ENCODE assay signal across 8 cellular contexts in the genomic region with DNA sequence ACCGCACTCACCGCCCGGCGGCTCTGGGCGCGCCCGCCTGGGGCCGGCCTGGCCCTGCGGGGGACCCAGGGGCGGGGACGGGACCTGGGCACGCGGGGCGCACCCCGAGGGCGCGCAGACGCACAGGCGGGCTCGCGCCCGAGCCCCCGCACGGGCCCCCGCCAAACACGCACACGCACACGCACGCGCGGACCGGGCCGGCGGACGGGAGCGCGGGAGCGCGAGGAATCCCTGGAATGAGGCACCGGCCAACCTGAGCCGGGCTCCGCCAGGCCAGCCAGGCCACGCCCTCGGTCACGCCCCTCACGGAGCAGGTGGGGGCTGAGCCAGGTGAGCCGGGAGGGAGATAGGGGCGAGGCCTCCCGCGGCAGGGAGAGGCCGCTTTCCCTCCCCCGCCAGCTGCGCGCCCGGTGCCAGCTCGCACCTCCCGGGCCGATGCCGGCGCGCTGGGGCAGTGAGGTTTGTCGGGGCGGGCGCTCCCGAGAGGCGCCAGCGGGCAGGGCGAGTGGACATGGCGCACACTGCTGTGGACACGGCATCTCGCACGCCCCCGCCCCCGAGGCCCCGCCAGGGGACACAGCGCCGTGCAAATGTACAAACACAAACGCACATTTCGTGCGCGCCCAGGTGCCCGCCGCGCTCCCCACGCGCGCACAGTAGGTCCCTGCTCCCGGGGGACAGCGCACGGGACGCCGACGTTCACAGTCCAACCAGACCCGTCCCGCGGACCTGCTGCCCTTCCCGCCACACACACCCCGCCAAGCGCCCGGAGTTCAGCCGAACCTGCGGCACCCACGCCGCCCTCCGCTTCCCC.
DNase-seq lines count a peak whose midpoint lies in the region; ATAC-seq and TF ChIP-seq lines count a peak whose summit lies in the region.

No MANE protein-coding gene starts in this region.

- H3K23ac ChIP-seq in trophoblast cell (ENCODE audit: low read length), result no peak overlapping the region

- H2BK12ac ChIP-seq in trophoblast cell (ENCODE audit: low read length), result no peak overlapping the region

- H3K79me1 ChIP-seq in trophoblast cell (ENCODE audit: low read length), result peaks cover 13% of the 10 kb centered on the region

- 0 out of 2 replicates have a peak, but pooled peaks cover 3% of the 10 kb centered on the region for H4K20me1 ChIP-seq in SK-N-SH (ENCODE audit: insufficient read depth)

- peak overlapping the region; percentile 94 for H3K14ac ChIP-seq in trophoblast cell (ENCODE audit: low read length)

- peak overlapping the region; percentile 97 for H4K91ac ChIP-seq in trophoblast cell (ENCODE audit: low read depth, low read length)

- intact Hi-C loops in cardiac septum (cut with DNase I), result loop anchor here (5.0 to 10.0 kb wide), 3 partner anchors 67 to 265 kb away; no protein-coding TSS in a partner anchor

- peak overlapping the region; percentile 44 for H4K8ac ChIP-seq in trophoblast cell (ENCODE audit: low read depth, low read length)

- peaks cover 38% of the 10 kb centered on the region for H3F3A ChIP-seq in SK-N-SH (replicated peaks; ENCODE audit: insufficient read depth)

- no peaks in the 10 kb centered on the region for H3K9me3 ChIP-seq in HUES64 (ENCODE audit: insufficient read depth, low read depth, low read length)
- H3K9me3 ChIP-seq in SK-N-SH, result no peaks in the 10 kb centered on the region
- no peaks in the 10 kb centered on the region for H3K9me3 ChIP-seq in adipocyte (ENCODE audit: control insufficient read depth, low read length)
- peaks cover 2% of the 10 kb centered on the region for H3K9me3 ChIP-seq in trophoblast cell (ENCODE audit: insufficient read depth, low read depth, low read length)

- H3K4me1 ChIP-seq in HUES64 (ENCODE audit: insufficient read depth, low read length) (peaks cover 27% of the 10 kb centered on the region), SK-N-SH (ENCODE audit: control insufficient read depth in 1 of 2, insufficient read depth in 2 of 2, low read depth in 1 of 2, low read length in 1 of 2) (peaks cover 9 to 10% of the 10 kb centered on the region in 2 experiments; a peak in 3 of 4 replicates), adipocyte (ENCODE audit: control insufficient read depth, insufficient read depth, low read length) (peaks cover 24% of the 10 kb centered on the region), trophoblast cell (ENCODE audit: control insufficient read depth in 1 of 2, insufficient read depth in 2 of 2, low read length in 2 of 2) (peaks cover 2 to 3% of the 10 kb centered on the region in 2 experiments)

- H3K4me3 Mint-ChIP-seq in type B pancreatic cell, result peak overlapping the region; percentile 99

- H3K18ac ChIP-seq in trophoblast cell (ENCODE audit: low read length), result peak overlapping the region; percentile 95

- TF ChIP-seq RAD21 in SK-N-SH (IDR thresholded peaks at IDR 0.05; ENCODE audit: low read length), result no peak

- peak overlapping the region; percentile 95 for H2BK120ac ChIP-seq in trophoblast cell (ENCODE audit: insufficient read depth, low read length, poor library complexity)

- WGBS in HUES64, result under 1% methylated on average over 105 of the region's 105 CpGs
- WGBS in SK-N-SH (ENCODE audit: low lambda C conversion rate), result 1% methylated on average over 16 of the region's 105 CpGs
- WGBS in trophoblast cell (ENCODE audit: extremely low coverage, insufficient coverage, insufficient read length), result no CpG with 5 or more reads among the region's 105 CpGs

- H3K9ac ChIP-seq in HUES64 (ENCODE audit: low read depth, low read length) (peak overlapping the region; percentile 74), SK-N-SH (peak overlapping the region; percentile 93), adipocyte (ENCODE audit: low read length) (peak overlapping the region; percentile 96), trophoblast cell (ENCODE audit: low read length) (peak overlapping the region; percentile 89)

- H3K79me2 ChIP-seq in SK-N-SH (ENCODE audit: insufficient read depth) (peaks cover 31% of the 10 kb centered on the region), trophoblast cell (ENCODE audit: control insufficient read depth, insufficient read depth, low read length, poor library complexity) (peaks cover 9% of the 10 kb centered on the region)

- H3K9me3 Mint-ChIP-seq in type B pancreatic cell, result no peaks in the 10 kb centered on the region

- DNase-seq in DMS 273 (lab: John Stamatoyannopoulos, UW; ENCODE audit: unreplicated experiment) (peak; percentile 85), SK-N-SH (peak; percentile 90), adipocyte (ENCODE audit: low read depth) (peak; percentile 87), cardiac septum (ENCODE audit: low spot score) (peak; percentile 87), trophoblast cell (peak; percentile 94 to 96), type B pancreatic cell (ENCODE audit: extremely low spot score, unreplicated experiment) (peak; percentile 91)

- H3K4ac ChIP-seq in trophoblast cell (ENCODE audit: low read depth, low read length), result peak overlapping the region; percentile 77

- H3K4me3 ChIP-seq in HUES64 (ENCODE audit: low read length) (peak overlapping the region; percentile 96), SK-N-SH (ENCODE audit: low read depth in 2 of 2, low read length in 1 of 2) (peak overlapping the region; percentile 87 to 99), adipocyte (ENCODE audit: low read length) (peak overlapping the region; percentile 94), trophoblast cell (ENCODE audit: low read depth, low read length) (peak overlapping the region; percentile 98)

- H3K27me3 ChIP-seq in HUES64 (ENCODE audit: insufficient read depth, low read length) (peaks cover 43% of the 10 kb centered on the region), SK-N-SH (ENCODE audit: insufficient read depth) (no peaks in the 10 kb centered on the region; the same call in 1 of the 2 replicates), adipocyte (replicated peaks; ENCODE audit: control insufficient read depth, insufficient read depth, low read length) (peaks cover under 1% of the 10 kb centered on the region), trophoblast cell (ENCODE audit: insufficient read depth, low read length) (no peaks in the 10 kb centered on the region)

- H3K36me3 ChIP-seq in HUES64 (ENCODE audit: insufficient read depth, low read length) (no peaks in the 10 kb centered on the region), SK-N-SH (replicated peaks in 1 of 2; ENCODE audit: control insufficient read depth in 1 of 2, insufficient read depth in 2 of 2, low read length in 1 of 2) (no peaks in the 10 kb centered on the region), adipocyte (ENCODE audit: control insufficient read depth, insufficient read depth, low read length, severe bottlenecking) (no peaks in the 10 kb centered on the region), trophoblast cell (ENCODE audit: control insufficient read depth in 1 of 2, insufficient read depth in 2 of 2, low read length in 2 of 2) (no peaks in the 10 kb centered on the region)

- H3K27ac ChIP-seq in HUES64 (ENCODE audit: low read depth, low read length) (no peak overlapping the region), SK-N-SH (ENCODE audit: low read depth in 2 of 2, low read length in 1 of 2) (peak overlapping the region; percentile 83 to 86), trophoblast cell (ENCODE audit: low read depth, low read length) (peak overlapping the region; percentile 86)

- H3K9me2 ChIP-seq in SK-N-SH, result no peaks in the 10 kb centered on the region

- H3K27me3 Mint-ChIP-seq in type B pancreatic cell, result peaks cover under 1% of the 10 kb centered on the region

- CTCF ChIA-PET in SK-N-SH (lab: Yijun Ruan, JAX), result no interaction called here

- H4K12ac ChIP-seq in trophoblast cell (ENCODE audit: low read depth, low read length), result peak overlapping the region; percentile 84

- POLR2A ChIA-PET in SK-N-SH (lab: Yijun Ruan, JAX), result no interaction called here

- peak overlapping the region; percentile 70 for H2BK5ac ChIP-seq in trophoblast cell (ENCODE audit: low read depth, low read length, poor library complexity)

- peaks cover 42% of the 10 kb centered on the region for H3K4me1 Mint-ChIP-seq in type B pancreatic cell (ENCODE audit: unreplicated experiment)

- no peak overlapping the region for H2AK5ac ChIP-seq in trophoblast cell (ENCODE audit: low read length)

- H3K27ac Mint-ChIP-seq in type B pancreatic cell, result peak overlapping the region; percentile 99

- no peak for TF ChIP-seq EP300 in SK-N-SH (IDR thresholded peaks at IDR 0.05; ENCODE audit: borderline replicate concordance in 1 of 2, low read depth in 1 of 2, low read length in 1 of 2)

- H3K4me2 ChIP-seq in SK-N-SH, result peak overlapping the region; percentile 92
- peak overlapping the region; percentile 100 for H3K4me2 ChIP-seq in trophoblast cell (ENCODE audit: low read length)

- peak; percentile 69 for ATAC-seq in GM21447 (IDR thresholded peaks at IDR 0.05; ENCODE audit: unreplicated experiment)

- no peak for TF ChIP-seq CTCF in SK-N-SH (IDR thresholded peaks at IDR 0.05)
- TF ChIP-seq CTCF in type B pancreatic cell (conservative IDR thresholded peaks at IDR 0.05), result no peak

- H3K36me3 Mint-ChIP-seq in type B pancreatic cell, result no peaks in the 10 kb centered on the region

- H2AFZ ChIP-seq in SK-N-SH (ENCODE audit: low read depth) (peak overlapping the region; percentile 88), trophoblast cell (ENCODE audit: insufficient read depth, low read length, poor library complexity) (peak overlapping the region; percentile 96)

TF ChIP-seq in SK-N-SH, 30 proteins besides CTCF, POLR2A, EP300 and RAD21 (continues in another document):
- TF ChIP-seq FOXJ3 (CRISPR knock-in tag; IDR thresholded peaks at IDR 0.05), result no peak
- TF ChIP-seq FOXM1 (IDR thresholded peaks at IDR 0.05; ENCODE audit: low read depth), result no peak
- TF ChIP-seq JUND (IDR thresholded peaks at IDR 0.05), result no peak
- TF ChIP-seq TAF1 (IDR thresholded peaks at IDR 0.05; ENCODE audit: borderline replicate concordance, low read depth, low read length), result no peak; the same call in 1 of the 2 replicates
- no peak for TF ChIP-seq EZH2phosphoT487 (IDR thresholded peaks at IDR 0.05; ENCODE audit: borderline replicate concordance, low read depth)
- TF ChIP-seq PBX3 (IDR thresholded peaks at IDR 0.05), result no peak
- TF ChIP-seq YY1 (IDR thresholded peaks at IDR 0.05; ENCODE audit: low read depth), result 0 out of 2 replicates have a peak, but pooled peaks have one; percentile 25
- TF ChIP-seq NRF1 (IDR thresholded peaks at IDR 0.05; ENCODE audit: low read depth, low read length), result peak; percentile 58
- TF ChIP-seq MXI1 (IDR thresholded peaks at IDR 0.05; ENCODE audit: low read depth, low read length), result no peak
- TF ChIP-seq TEAD4 (IDR thresholded peaks at IDR 0.05; ENCODE audit: borderline replicate concordance, insufficient read depth), result no peak
- no peak for TF ChIP-seq GABPA (IDR thresholded peaks at IDR 0.05; ENCODE audit: low read depth)
